Comparison of ENCODE assay signal across 8 cellular contexts in genomic region chr11:13318498-13319295, GRCh38. TPM values are rescaled to one million over a fixed set of nuclear protein-coding genes. Genes with fewer than 3 reads are reported as not detected.
DNase-seq lines count a peak whose midpoint lies in the region; ATAC-seq, FAIRE-seq and TF ChIP-seq lines count a peak whose summit lies in the region.

No MANE protein-coding gene starts in this region.

- intact Hi-C loops in activated T-helper 2 cell treated with anti-CD3 and anti-CD28 coated beads, Interferon-gamma antibody, Interleukin-2, Interleukin-4, amounts not matched to agents 10 μg/mL and 5 μg/mL and 100 μg/mL, durations not matched to agents 14 hours and 24 hours and 36 hours (cut with micrococcal nuclease), result loop anchor here (1.0 to 2.0 kb wide), 2 partner anchors 14 to 30 kb away; no protein-coding TSS in a partner anchor
- intact Hi-C loops in prostate gland (cut with DNase I), result no loop called here

- no peak for ATAC-seq in A549
- peak; percentile 84 for ATAC-seq in GM18909 (IDR thresholded peaks at IDR 0.05; ENCODE audit: poor library complexity, unreplicated experiment)
- ATAC-seq in HG02973 (IDR thresholded peaks at IDR 0.05; ENCODE audit: unreplicated experiment), result peak; percentile 81

- H3K27me3 Mint-ChIP-seq in activated T-helper 2 cell treated with anti-CD3 and anti-CD28 coated beads, Interferon-gamma antibody, Interleukin-2, Interleukin-4, amounts not matched to agents 10 μg/mL and 5 μg/mL and 100 μg/mL, durations not matched to agents 14 hours and 24 hours and 36 hours (ENCODE audit: low read depth), result no peaks in the 10 kb centered on the region

- TF ChIP-seq EP300 in A549 (IDR thresholded peaks at IDR 0.05), result no peak

- H3K9me3 ChIP-seq in A549 (no peaks in the 10 kb centered on the region), prostate gland (no peaks in the 10 kb centered on the region)

- H3K4me3 ChIP-seq in A549, result no peak overlapping the region
- H3K4me3 ChIP-seq in prostate gland, result no peak overlapping the region

- H3K36me3 ChIP-seq in prostate gland, result no peaks in the 10 kb centered on the region

- no peaks in the 10 kb centered on the region for H3K36me3 Mint-ChIP-seq in activated T-helper 2 cell treated with anti-CD3 and anti-CD28 coated beads, Interferon-gamma antibody, Interleukin-2, Interleukin-4, amounts not matched to agents 10 μg/mL and 5 μg/mL and 100 μg/mL, durations not matched to agents 14 hours and 24 hours and 36 hours (ENCODE audit: low read depth)

- H3K27me3 ChIP-seq in prostate gland (replicated peaks; ENCODE audit: insufficient read depth), result no peaks in the 10 kb centered on the region

- H3K4me1 Mint-ChIP-seq in activated T-helper 2 cell treated with anti-CD3 and anti-CD28 coated beads, Interferon-gamma antibody, Interleukin-2, Interleukin-4, amounts not matched to agents 10 μg/mL and 5 μg/mL and 100 μg/mL, durations not matched to agents 14 hours and 24 hours and 36 hours (ENCODE audit: low read depth), result peaks cover 22% of the 10 kb centered on the region

- POLR2A ChIA-PET in A549 (lab: Yijun Ruan, JAX), result no interaction called here

- peak overlapping the region; percentile 27 for H3K4me3 Mint-ChIP-seq in activated T-helper 2 cell treated with anti-CD3 and anti-CD28 coated beads, Interferon-gamma antibody, Interleukin-2, Interleukin-4, amounts not matched to agents 10 μg/mL and 5 μg/mL and 100 μg/mL, durations not matched to agents 14 hours and 24 hours and 36 hours (ENCODE audit: low read depth)

- no peak for DNase-seq in A549 (ENCODE audit: low read depth in 1 of 2, low spot score in 1 of 2)
- no peak for DNase-seq in activated T-helper 2 cell treated with anti-CD3 and anti-CD28 coated beads, Interferon-gamma antibody, Interleukin-2, Interleukin-4, amounts not matched to agents 10 μg/mL and 5 μg/mL and 100 μg/mL, durations not matched to agents 14 hours and 24 hours and 36 hours (ENCODE audit: low spot score)
- DNase-seq in UCSD-AML1 (lab: John Stamatoyannopoulos, UW; ENCODE audit: unreplicated experiment), result no peak
- DNase-seq in activated CD4-positive, CD25-positive, alpha-beta regulatory T cell treated with anti-CD3 and anti-CD28 coated beads, Interleukin-2, amount 50 U/mL, for 72 hours, result no peak
- no peak for DNase-seq in prostate gland (ENCODE audit: low spot score)
- DNase-seq in NCI-H146 (lab: John Stamatoyannopoulos, UW), result no peak

- H3K4me2 ChIP-seq in A549, result peak overlapping the region; percentile 28

- H3K27ac ChIP-seq in A549 (no peak overlapping the region), prostate gland (no peak overlapping the region)

- TF ChIP-seq POLR2A in A549 (IDR thresholded peaks at IDR 0.05; ENCODE audit: low read length), result no peak
- TF ChIP-seq POLR2A in prostate gland (IDR thresholded peaks at IDR 0.05), result no peak

- TF ChIP-seq CTCF in A549 (IDR thresholded peaks at IDR 0.05) (no peak), prostate gland (IDR thresholded peaks at IDR 0.05) (no peak)

- peak overlapping the region; percentile 55 for H3K27ac Mint-ChIP-seq in activated T-helper 2 cell treated with anti-CD3 and anti-CD28 coated beads, Interferon-gamma antibody, Interleukin-2, Interleukin-4, amounts not matched to agents 10 μg/mL and 5 μg/mL and 100 μg/mL, durations not matched to agents 14 hours and 24 hours and 36 hours

- WGBS in A549 (ENCODE audit: missing lambda C conversion rate), result 19% methylated on average over 2 of the region's 2 CpGs
- 49% methylated on average over 2 of the region's 2 CpGs for WGBS in prostate gland

- H3K9me3 Mint-ChIP-seq in activated T-helper 2 cell treated with anti-CD3 and anti-CD28 coated beads, Interferon-gamma antibody, Interleukin-2, Interleukin-4, amounts not matched to agents 10 μg/mL and 5 μg/mL and 100 μg/mL, durations not matched to agents 14 hours and 24 hours and 36 hours, result no peaks in the 10 kb centered on the region

- CTCF ChIA-PET in A549 (lab: Yijun Ruan, JAX), result interaction anchor here (0.7 to 2.1 kb wide), 4 partner anchors 9 to 34 kb away, joined by 3 to 12 read pairs (median 5); no protein-coding TSS in a partner anchor

- TF ChIP-seq RAD21 in A549 (conservative IDR thresholded peaks at IDR 0.05 in 1 of 2, IDR thresholded peaks at IDR 0.05 in 1 of 2), result no peak

- H3K4me1 ChIP-seq in A549 (peaks cover 42% of the 10 kb centered on the region), prostate gland (replicated peaks) (no peaks in the 10 kb centered on the region)

- no peak for FAIRE-seq in A549 (lab: Jason Lieb, UNC)

TF ChIP-seq in A549, 52 proteins besides CTCF, POLR2A, EP300 and RAD21:
- TF ChIP-seq EHF (CRISPR knock-in tag; IDR thresholded peaks at IDR 0.05) (no peak), TFCP2L1 (CRISPR knock-in tag; IDR thresholded peaks at IDR 0.05) (no peak), FOSL2 (IDR thresholded peaks at IDR 0.05) (no peak), FOSL2 (CRISPR knock-in tag; IDR thresholded peaks at IDR 0.05) (no peak), TP53 (CRISPR knock-in tag; IDR thresholded peaks at IDR 0.05) (no peak)

RNA-seq across cellular contexts. Expression of gene BMAL1, which starts 41.1 kb away (rescaled TPM):
- polyA plus RNA-seq in A549 (2011; rRNA removed), result 25.2 and 29.2 TPM in 2 replicates
- polyA plus RNA-seq in A549 (2012; cell fraction: cytosol; rRNA removed), result 7.3 and 8.2 TPM in 2 replicates
- polyA plus RNA-seq in A549 (2012; cell fraction: nucleus; rRNA removed), result 6.5 and 10.4 TPM in 2 replicates
- polyA plus RNA-seq in A549 (2017; fragmentation: RNase III; extraction: RNeasy Plus Mini Kit Qiagen cat#74134 plus additional on column Dnase treatment), result 20.1 to 29.2 TPM (median 28.6 TPM) in 3 replicates
- 22.2 and 40.0 TPM in 2 replicates for polyA minus RNA-seq in A549 (2011; rRNA and poly(A)+ RNA removed)
- total RNA-seq in activated T-helper 2 cell treated with anti-CD3 and anti-CD28 coated beads, Interferon-gamma antibody, Interleukin-2, Interleukin-4, amounts not matched to agents 10 μg/mL and 5 μg/mL and 100 μg/mL, durations not matched to agents 14 hours and 24 hours and 36 hours, result 17.9 and 21.1 TPM in 2 replicates
- 10 to 100 TPM; 19.4 to 38.1 TPM for total RNA-seq in prostate gland

Comparison
In these comparisons a context has a peak if more than half of its experiments do, and no peak if none do; other contexts are left out.
1. ATAC-seq: peak in GM18909 (single experiment) and HG02973 (single experiment); none in A549 (0 of 2).